ENCODE assay signal across 17 cellular contexts in the genomic region with DNA sequence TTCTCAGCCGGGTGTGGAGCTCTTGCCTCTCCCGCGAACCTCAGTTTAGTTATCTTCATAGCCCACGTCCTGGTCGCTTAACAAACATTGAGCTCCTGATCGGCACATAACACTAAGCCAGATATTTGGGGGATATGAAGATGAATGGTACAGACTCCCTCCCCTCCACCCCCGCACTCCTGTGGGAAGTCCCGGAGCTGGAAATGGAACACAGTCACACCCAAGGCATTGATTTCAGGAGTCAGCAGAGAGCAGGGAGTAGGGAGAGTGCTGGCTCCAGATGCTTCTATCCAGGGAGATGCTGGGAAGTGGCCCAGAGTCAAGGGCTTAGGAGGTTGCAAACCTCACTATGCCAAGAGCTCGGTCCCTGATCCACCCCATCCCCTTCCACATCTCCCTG. TPM values are rescaled to one million over a fixed set of nuclear protein-coding genes. Genes with fewer than 3 reads are reported as not detected.
DNase-seq lines count a peak whose midpoint lies in the region; ATAC-seq and TF ChIP-seq lines count a peak whose summit lies in the region.
"Had no signal": no experiment of that assay in that cellular context is flagged by ENCODE, and none has a peak within 500 bp of the region (broad histone marks: within the 10 kb centered on the region; RNA-seq: fewer than 3 reads in every experiment).

No MANE protein-coding gene starts in this region.

- H3K4me2 ChIP-seq in neuronal stem cell (ENCODE audit: insufficient read depth, low read length, poor library complexity, severe bottlenecking), result no peak overlapping the region

- H2AK5ac ChIP-seq in neuronal stem cell (ENCODE audit: low read depth, low read length), result no peak overlapping the region

- no peak overlapping the region for H3K4me3 ChIP-seq in HEK293 (ENCODE audit: low read depth, low read length)
- H3K4me3 ChIP-seq in gastroesophageal sphincter, result no peak overlapping the region
- H3K4me3 ChIP-seq in neuronal stem cell (ENCODE audit: low read length in 2 of 2), result no peak overlapping the region
- H3K4me3 ChIP-seq in colonic mucosa, result no peak overlapping the region
- H3K4me3 ChIP-seq: SJSA1 had no signal

- H3K4ac ChIP-seq in neuronal stem cell (ENCODE audit: low read length), result no peak overlapping the region

- no peak overlapping the region for H2BK12ac ChIP-seq in neuronal stem cell (ENCODE audit: low read length)

- CTCF ChIA-PET in HEK293 (lab: Yijun Ruan, JAX), result interaction anchor here (0.7 to 2.4 kb wide), 3 partner anchors 68 to 395 kb away, joined by 3 to 9 read pairs (median 7); no protein-coding TSS in a partner anchor

- POLR2A ChIA-PET in HEK293 (lab: Yijun Ruan, JAX), result no interaction called here

- H3K4me1 ChIP-seq in HEK293 (ENCODE audit: control insufficient read depth, insufficient read depth, low read length) (peaks cover 4% of the 10 kb centered on the region; the same call in 1 of the 2 replicates), gastroesophageal sphincter (peaks cover 0 to 14% (median 0%) of the 10 kb centered on the region in 3 donors), neuronal stem cell (ENCODE audit: control insufficient read depth in 2 of 2, insufficient read depth in 1 of 2, low read depth in 1 of 2, low read length in 2 of 2) (peaks cover 13 to 23% of the 10 kb centered on the region in 2 donors), colonic mucosa (no peaks in the 10 kb centered on the region)
- H3K4me1 ChIP-seq: SJSA1 had no signal

- no peak overlapping the region for H3K14ac ChIP-seq in neuronal stem cell (ENCODE audit: low read length)

- H3K9ac ChIP-seq in neuronal stem cell (ENCODE audit: low read depth, low read length, poor library complexity), result no peak overlapping the region
- no peak overlapping the region for H3K9ac ChIP-seq in colonic mucosa (ENCODE audit: low read depth in 2 of 2, low read length in 2 of 2)

- TF ChIP-seq EP300 in gastroesophageal sphincter (IDR thresholded peaks at IDR 0.05), result no peak

- intact Hi-C loops in colonic mucosa (cut with DNase I), result loop anchor here (10.0 kb wide), 2 partner anchors 311 to 391 kb away; a partner anchor contains a TSS

- no peak overlapping the region for H4K91ac ChIP-seq in neuronal stem cell (ENCODE audit: low read depth, low read length, poor library complexity)

- peak; percentile 93 for DNase-seq in NCI-H446 treated with DMSO at 0.1 percent for 48 hours (lab: John Stamatoyannopoulos, UW)
- DNase-seq in neuronal stem cell (ENCODE audit: low spot score), result no peak
- DNase-seq in NCI-H1417 treated with DMSO at 0.1 percent for 48 hours (lab: John Stamatoyannopoulos, UW), result no peak
- no peak for DNase-seq in colonic mucosa
- DNase-seq: Calu3, DMS79 treated with DMSO at 0.1 percent for 48 hours, GOT3, KG1, NCI-H187, OCI-M1, RPMI8226, SW 1271 had no signal

- no peak overlapping the region for H2BK15ac ChIP-seq in neuronal stem cell (ENCODE audit: low read length)

- no peaks in the 10 kb centered on the region for H3K27me3 ChIP-seq in gastroesophageal sphincter
- H3K27me3 ChIP-seq in neuronal stem cell (ENCODE audit: control insufficient read depth in 3 of 3, insufficient read depth in 3 of 3, low read depth in 1 of 3, low read length in 3 of 3), result no peaks in the 10 kb centered on the region
- no peaks in the 10 kb centered on the region for H3K27me3 ChIP-seq in colonic mucosa
- H3K27me3 ChIP-seq: SJSA1 had no signal

- H4K8ac ChIP-seq in neuronal stem cell (ENCODE audit: low read depth, low read length), result no peak overlapping the region

- ATAC-seq in gastroesophageal sphincter (peak; percentile 10), HG02571 (IDR thresholded peaks at IDR 0.05; ENCODE audit: unreplicated experiment) (no peak), GM18867 (IDR thresholded peaks at IDR 0.05; ENCODE audit: unreplicated experiment) (no peak)

- H3K36me3 ChIP-seq in HEK293 (ENCODE audit: control insufficient read depth in 2 of 2, insufficient read depth in 1 of 2, low read length in 2 of 2) (peaks cover 0 to 63% of the 10 kb centered on the region in 2 experiments; a peak in 2 of 3 replicates), gastroesophageal sphincter (peaks cover 0 to 77% of the 10 kb centered on the region in 2 donors), neuronal stem cell (replicated peaks in 1 of 2; ENCODE audit: control insufficient read depth in 2 of 2, insufficient read depth in 2 of 2, low read length in 2 of 2) (peaks cover 2 to 48% of the 10 kb centered on the region in 2 donors), colonic mucosa (no peaks in the 10 kb centered on the region)

- no peak overlapping the region for H3K18ac ChIP-seq in neuronal stem cell (ENCODE audit: low read length)

- H2AFZ ChIP-seq in neuronal stem cell (ENCODE audit: low read length), result no peak overlapping the region

- H2BK5ac ChIP-seq in neuronal stem cell (ENCODE audit: low read length), result no peak overlapping the region

- no peak for TF ChIP-seq POLR2A in gastroesophageal sphincter (IDR thresholded peaks at IDR 0.05)

- no peak for TF ChIP-seq CTCF in HEK293 (tag by site-specific recombination; IDR thresholded peaks at IDR 0.05)
- no peak for TF ChIP-seq CTCF in gastroesophageal sphincter (IDR thresholded peaks at IDR 0.05)
- no peak for TF ChIP-seq CTCF in colonic mucosa (IDR thresholded peaks at IDR 0.05)

- H3K79me1 ChIP-seq in neuronal stem cell (ENCODE audit: low read depth, low read length), result no peaks in the 10 kb centered on the region

- no peak overlapping the region for H2BK120ac ChIP-seq in neuronal stem cell (ENCODE audit: low read depth, low read length)

- WGBS in gastroesophageal sphincter (ENCODE audit: low coverage in 1 of 2), 2 donors, result 65 to 100% methylated on average over 1 to 6 of the region's 9 CpGs
- no CpG with 5 or more reads among the region's 9 CpGs for WGBS in neuronal stem cell (ENCODE audit: extremely low coverage in 2 of 2, insufficient read length in 2 of 2, insufficient replicate concordance in 1 of 2), 2 donors

- no peak overlapping the region for H3K27ac ChIP-seq in HEK293 (ENCODE audit: extremely low read depth, low read depth, low read length)
- no peak overlapping the region for H3K27ac ChIP-seq in gastroesophageal sphincter
- H3K27ac ChIP-seq in neuronal stem cell (replicated peaks; ENCODE audit: low read length), result no peak overlapping the region
- H3K27ac ChIP-seq in colonic mucosa, result no peak overlapping the region
- H3K27ac ChIP-seq: SJSA1 had no signal

- peak overlapping the region; percentile 16 for H3K23ac ChIP-seq in neuronal stem cell (ENCODE audit: low read depth, low read length, poor library complexity)

- H3K9me3 ChIP-seq in HEK293 (ENCODE audit: control insufficient read depth, insufficient read depth, low read depth, low read length) (no peaks in the 10 kb centered on the region), gastroesophageal sphincter (no peaks in the 10 kb centered on the region), neuronal stem cell (replicated peaks in 1 of 2; ENCODE audit: control insufficient read depth in 2 of 2, insufficient read depth in 1 of 2, low read depth in 1 of 2, low read length in 2 of 2) (no peaks in the 10 kb centered on the region), colonic mucosa (no peaks in the 10 kb centered on the region)
- H3K9me3 ChIP-seq: SJSA1 had no signal

TF ChIP-seq in HEK293, 187 proteins besides CTCF, POLR2A, EP300 and RAD21:
- TF ChIP-seq ZFP37 (tag by site-specific recombination; IDR thresholded peaks at IDR 0.05) (no peak), ZNF433 (tag by site-specific recombination; IDR thresholded peaks at IDR 0.05; ENCODE audit: low read depth) (no peak)
- TF ChIP-seq, protein P1, sequence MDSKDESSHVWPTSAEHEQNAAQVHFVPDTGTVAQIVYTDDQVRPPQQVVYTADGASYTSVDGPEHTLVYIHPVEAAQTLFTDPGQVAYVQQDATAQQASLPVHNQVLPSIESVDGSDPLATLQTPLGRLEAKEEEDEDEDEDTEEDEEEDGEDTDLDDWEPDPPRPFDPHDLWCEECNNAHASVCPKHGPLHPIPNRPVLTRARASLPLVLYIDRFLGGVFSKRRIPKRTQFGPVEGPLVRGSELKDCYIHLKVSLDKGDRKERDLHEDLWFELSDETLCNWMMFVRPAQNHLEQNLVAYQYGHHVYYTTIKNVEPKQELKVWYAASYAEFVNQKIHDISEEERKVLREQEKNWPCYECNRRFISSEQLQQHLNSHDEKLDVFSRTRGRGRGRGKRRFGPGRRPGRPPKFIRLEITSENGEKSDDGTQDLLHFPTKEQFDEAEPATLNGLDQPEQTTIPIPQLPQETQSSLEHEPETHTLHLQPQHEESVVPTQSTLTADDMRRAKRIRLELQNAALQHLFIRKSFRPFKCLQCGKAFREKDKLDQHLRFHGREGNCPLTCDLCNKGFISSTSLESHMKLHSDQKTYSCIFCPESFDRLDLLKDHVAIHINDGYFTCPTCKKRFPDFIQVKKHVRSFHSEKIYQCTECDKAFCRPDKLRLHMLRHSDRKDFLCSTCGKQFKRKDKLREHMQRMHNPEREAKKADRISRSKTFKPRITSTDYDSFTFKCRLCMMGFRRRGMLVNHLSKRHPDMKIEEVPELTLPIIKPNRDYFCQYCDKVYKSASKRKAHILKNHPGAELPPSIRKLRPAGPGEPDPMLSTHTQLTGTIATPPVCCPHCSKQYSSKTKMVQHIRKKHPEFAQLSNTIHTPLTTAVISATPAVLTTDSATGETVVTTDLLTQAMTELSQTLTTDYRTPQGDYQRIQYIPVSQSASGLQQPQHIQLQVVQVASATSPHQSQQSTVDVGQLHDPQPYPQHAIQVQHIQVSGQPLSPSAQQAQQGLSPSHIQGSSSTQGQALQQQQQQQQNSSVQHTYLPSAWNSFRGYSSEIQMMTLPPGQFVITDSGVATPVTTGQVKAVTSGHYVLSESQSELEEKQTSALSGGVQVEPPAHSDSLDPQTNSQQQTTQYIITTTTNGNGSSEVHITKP (tag by site-specific recombination; IDR thresholded peaks at IDR 0.05), result peak; percentile 75

RNA-seq across cellular contexts. Expression of a gene that starts 26.1 kb away (rescaled TPM):
- total RNA-seq in gastroesophageal sphincter (under 1 TPM in 3 of 4 donors, not detected in 1; 0.27 to 0.62 (median 0.32) TPM), colonic mucosa (under 1 TPM in 1 of 2 donors, not detected in 1; 0.50 TPM)
- polyA plus RNA-seq in neuronal stem cell (2013, experiment 1 of 2), result 0.04 TPM
- 0.04 TPM for polyA plus RNA-seq in neuronal stem cell (2013, experiment 2 of 2)
- total RNA-seq: Calu3, SJSA1 had no signal
